Comparison of ENCODE assay signal across 22 cellular contexts in the genomic region with DNA sequence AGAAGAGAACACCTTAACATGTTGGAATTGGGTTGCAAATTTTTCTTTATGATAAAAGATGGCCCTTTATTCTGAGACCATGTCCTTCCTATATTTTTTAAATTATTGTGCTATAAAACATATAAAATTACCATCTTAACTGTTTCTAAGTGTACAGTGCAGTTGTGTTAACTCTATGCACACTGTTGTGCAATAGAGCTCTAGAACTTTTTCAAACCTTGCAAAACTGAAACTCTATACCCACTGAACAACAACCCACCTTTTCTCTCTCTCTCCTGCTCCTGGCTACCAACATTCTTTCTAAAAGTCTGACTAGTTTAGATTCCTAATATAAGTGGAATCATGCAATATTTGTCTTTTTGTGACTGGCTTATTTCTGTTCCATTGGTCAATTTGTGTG. TPM values are rescaled to one million over a fixed set of nuclear protein-coding genes. Genes with fewer than 3 reads are reported as not detected.
"Had no signal": no experiment of that assay in that cellular context is flagged by ENCODE, and none has a peak within 500 bp of the region (broad histone marks: within the 10 kb centered on the region; RNA-seq: fewer than 3 reads in every experiment).

No MANE protein-coding gene starts in this region.

- H3K9ac ChIP-seq: parathyroid adenoma had no signal

- H3K4me1 ChIP-seq: foreskin keratinocyte, parathyroid adenoma, psoas muscle, sigmoid colon, tibial artery, uterus had no signal

- H2AFZ ChIP-seq: hepatocyte, parathyroid adenoma had no signal

- H3K4me3 Mint-ChIP-seq: endodermal cell; naive thymus-derived CD4-positive, alpha-beta T cell; nephron progenitor cell had no signal

- H3K27ac Mint-ChIP-seq: endodermal cell; naive thymus-derived CD4-positive, alpha-beta T cell; nephron progenitor cell had no signal

- DNase-seq: effector CD4-positive, alpha-beta T cell; endodermal cell; erythroblast; foreskin keratinocyte; kidney; left cardiac atrium; mammary epithelial cell; naive thymus-derived CD4-positive, alpha-beta T cell; nephron progenitor cell; psoas muscle; retina; sigmoid colon; small intestine; stimulated activated CD4-positive, alpha-beta T cell treated with anti-CD3 and anti-CD28 coated beads, Interleukin-12 subunit alpha, Interleukin-12 subunit beta, amount 100 ng/mL, for 4 hours; stimulated activated naive CD4-positive, alpha-beta T cell treated with Interleukin-2 at 50 U/mL for 16 hours; tibial artery; upper lobe of left lung; uterus had no signal

- H3K4me3 ChIP-seq: coronary artery, hepatocyte, psoas muscle, sigmoid colon, tibial artery, upper lobe of left lung, uterus had no signal

- ATAC-seq: foreskin keratinocyte; left cardiac atrium; naive thymus-derived CD4-positive, alpha-beta T cell; psoas muscle had no signal

- H3K36me3 ChIP-seq: sigmoid colon, tibial artery, upper lobe of left lung, uterus had no signal

- H3K4me1 Mint-ChIP-seq: naive thymus-derived CD4-positive, alpha-beta T cell; nephron progenitor cell had no signal

- FAIRE-seq: endothelial cell of umbilical vein, kidney, small intestine had no signal

- H3K27ac ChIP-seq: coronary artery, foreskin keratinocyte, hepatocyte, parathyroid adenoma, psoas muscle, sigmoid colon, tibial artery, upper lobe of left lung, uterus had no signal

- H3K4me2 ChIP-seq: hepatocyte had no signal

- H3K79me2 ChIP-seq: hepatocyte, parathyroid adenoma had no signal

- H3K9me3 ChIP-seq: psoas muscle, sigmoid colon, tibial artery, upper lobe of left lung, uterus had no signal

- H3K36me3 Mint-ChIP-seq: naive thymus-derived CD4-positive, alpha-beta T cell had no signal

- H3K9me3 Mint-ChIP-seq: endodermal cell; naive thymus-derived CD4-positive, alpha-beta T cell; nephron progenitor cell had no signal

- H3K27me3 ChIP-seq: foreskin keratinocyte, hepatocyte, sigmoid colon, upper lobe of left lung, uterus had no signal

RNA-seq across cellular contexts. Expression of a gene that starts 7.8 kb away (rescaled TPM):
- total RNA-seq: endothelial cell of umbilical vein had no signal
- polyA plus RNA-seq: endothelial cell of umbilical vein had no signal
